Comparison of ENCODE assay signal across 23 cellular contexts in genomic region chr2:233489143-233489542, GRCh38.
DNase-seq lines count a peak whose midpoint lies in the region; ATAC-seq, FAIRE-seq and TF ChIP-seq lines count a peak whose summit lies in the region.
"Had no signal": no experiment of that assay in that cellular context is flagged by ENCODE, and none has a peak within 500 bp of the region (broad histone marks: within the 10 kb centered on the region; RNA-seq: fewer than 3 reads in every experiment).

No MANE protein-coding gene starts in this region.

- no peaks in the 10 kb centered on the region for H3K27me3 ChIP-seq in SJSA1 (replicated peaks)
- no peaks in the 10 kb centered on the region for H3K27me3 ChIP-seq in esophagus squamous epithelium
- no peaks in the 10 kb centered on the region for H3K27me3 ChIP-seq in skeletal muscle satellite cell (ENCODE audit: control insufficient read depth, insufficient read depth, low read length)
- H3K27me3 ChIP-seq: heart left ventricle, ovary, right atrium auricular region had no signal

- ATAC-seq in A549: no peak
- ATAC-seq: HepG2; naive thymus-derived CD4-positive, alpha-beta T cell; stimulated activated naive CD8-positive, alpha-beta T cell treated with anti-CD3 and anti-CD28 coated beads, Interleukin-15, amount 100 ng/mL, for 72 hours had no signal

- CTCF ChIA-PET in A549 (lab: Yijun Ruan, JAX): interaction anchor here (0.7 to 1.5 kb wide), 4 partner anchors 15 to 461 kb away, joined by 3 to 4 read pairs (median 4); no protein-coding TSS in a partner anchor

- H3K9ac ChIP-seq in skeletal muscle satellite cell (ENCODE audit: low read depth, low read length): peak overlapping the region; percentile 60

- no peak for TF ChIP-seq RAD21 in A549 (conservative IDR thresholded peaks at IDR 0.05 in 1 of 2, IDR thresholded peaks at IDR 0.05 in 1 of 2)

- no peak for FAIRE-seq in A549 (lab: Jason Lieb, UNC)
- FAIRE-seq: HepG2, urothelium cell line had no signal

- intact Hi-C loops in esophagus squamous epithelium (cut with DNase I): no loop called here

- TF ChIP-seq POLR2A in A549 (IDR thresholded peaks at IDR 0.05; ENCODE audit: low read length) (no peak), esophagus squamous epithelium (IDR thresholded peaks at IDR 0.05) (no peak)

- H3K9me3 ChIP-seq in A549 (peaks cover 15% of the 10 kb centered on the region), SJSA1 (replicated peaks) (no peaks in the 10 kb centered on the region), esophagus squamous epithelium (no peaks in the 10 kb centered on the region), skeletal muscle satellite cell (replicated peaks; ENCODE audit: low read length) (no peaks in the 10 kb centered on the region)
- H3K9me3 ChIP-seq: heart left ventricle, ovary, right atrium auricular region had no signal

- TF ChIP-seq CTCF in A549 (IDR thresholded peaks at IDR 0.05): no peak
- no peak for TF ChIP-seq CTCF in esophagus squamous epithelium (IDR thresholded peaks at IDR 0.05)

- no peak for TF ChIP-seq EP300 in A549 (IDR thresholded peaks at IDR 0.05)

- POLR2A ChIA-PET in A549 (lab: Yijun Ruan, JAX): no interaction called here

- H3K4me3 ChIP-seq in A549: no peak overlapping the region
- H3K4me3 ChIP-seq in SJSA1: no peak overlapping the region
- no peak overlapping the region for H3K4me3 ChIP-seq in esophagus squamous epithelium
- no peak overlapping the region for H3K4me3 ChIP-seq in skeletal muscle satellite cell (ENCODE audit: low read length)
- H3K4me3 ChIP-seq: heart left ventricle, ovary, right atrium auricular region had no signal

- peak overlapping the region; percentile 98 to 99 for H3K27ac ChIP-seq in A549
- H3K27ac ChIP-seq in SJSA1: peak overlapping the region; percentile 84
- peak overlapping the region; percentile 18 to 80 (median 67) for H3K27ac ChIP-seq in esophagus squamous epithelium
- H3K27ac ChIP-seq: heart left ventricle, HL-60, ovary, right atrium auricular region had no signal

- H3K4me1 ChIP-seq in A549 (peaks cover 49% of the 10 kb centered on the region), SJSA1 (replicated peaks) (peaks cover 45% of the 10 kb centered on the region), esophagus squamous epithelium (peaks cover 15 to 73% (median 44%) of the 10 kb centered on the region in 3 donors), skeletal muscle satellite cell (ENCODE audit: control insufficient read depth, insufficient read depth, low read length) (peaks cover 39% of the 10 kb centered on the region)

- WGBS in A549 (ENCODE audit: missing lambda C conversion rate): 94% methylated on average over 10 of the region's 10 CpGs
- WGBS in esophagus squamous epithelium, 2 donors: 75 to 85% methylated on average over 8 to 10 of the region's 10 CpGs

- peak overlapping the region; percentile 43; the same call in 2 of the 3 replicates for H3K4me2 ChIP-seq in A549
- H3K4me2 ChIP-seq in skeletal muscle satellite cell (ENCODE audit: low read length): no peak overlapping the region

- no peak for DNase-seq in A549 (ENCODE audit: low read depth in 1 of 2, low spot score in 1 of 2)
- DNase-seq in SJSA1 (ENCODE audit: low read depth in 1 of 2, low spot score in 2 of 2): no peak
- no peak for DNase-seq in esophagus squamous epithelium (lab: John Stamatoyannopoulos, UW)
- DNase-seq in NCI-H2107 treated with DMSO at 0.1 percent for 48 hours (lab: John Stamatoyannopoulos, UW; ENCODE audit: unreplicated experiment): no peak
- no peak for DNase-seq in stimulated activated CD4-positive, alpha-beta T cell treated with anti-CD3 and anti-CD28 coated beads, Interleukin-2, amount 100 ng/mL, for 24 hours
- DNase-seq in Ammon's horn (ENCODE audit: low spot score): no peak
- no peak for DNase-seq in NCI-H526 treated with DMSO at 0.1 percent for 48 hours (lab: John Stamatoyannopoulos, UW)
- DNase-seq: activated B cell treated with CpG ODN at 0.5 μM for 24 hours; activated naive CD4-positive, alpha-beta T cell treated with anti-CD3 and anti-CD28 coated beads, Interleukin-2, amount 10 ng/mL, durations not matched to agents 7 days and 5 days; central memory CD4-positive, alpha-beta T cell; GF-D8; heart left ventricle; mesendoderm; naive thymus-derived CD4-positive, alpha-beta T cell; NCI-H187 treated with DMSO at 0.1 percent for 48 hours; NCI-H69; ovary; stimulated activated naive CD8-positive, alpha-beta T cell treated with anti-CD3 and anti-CD28 coated beads, Interleukin-15, amount 100 ng/mL, for 72 hours had no signal

- H3K36me3 ChIP-seq in SJSA1: peaks cover 33% of the 10 kb centered on the region
- H3K36me3 ChIP-seq in esophagus squamous epithelium: peaks cover 0 to 41% (median 17%) of the 10 kb centered on the region in 3 donors
- peaks cover 28% of the 10 kb centered on the region for H3K36me3 ChIP-seq in skeletal muscle satellite cell (ENCODE audit: insufficient read depth, low read length)
- H3K36me3 ChIP-seq: ovary had no signal

TF ChIP-seq in A549, 52 proteins besides CTCF, POLR2A, EP300 and RAD21:
- TF ChIP-seq ZSCAN20 (CRISPR knock-in tag; IDR thresholded peaks at IDR 0.05): no peak
- no peak for TF ChIP-seq HOXB13 (CRISPR knock-in tag; IDR thresholded peaks at IDR 0.05; ENCODE audit: low read depth)
- no peak for TF ChIP-seq PBX3 (IDR thresholded peaks at IDR 0.05)
- TF ChIP-seq CBX8 (IDR thresholded peaks at IDR 0.05): no peak
- no peak for TF ChIP-seq KDM1A (IDR thresholded peaks at IDR 0.05; ENCODE audit: low read depth)
- no peak for TF ChIP-seq FOXS1 (CRISPR knock-in tag; IDR thresholded peaks at IDR 0.05)
- no peak for TF ChIP-seq REST (IDR thresholded peaks at IDR 0.05)
- no peak for TF ChIP-seq PHF8 (IDR thresholded peaks at IDR 0.05; ENCODE audit: borderline replicate concordance, low read depth)
- TF ChIP-seq NPAS2 (CRISPR knock-in tag; IDR thresholded peaks at IDR 0.05; ENCODE audit: borderline replicate concordance): no peak
- no peak for TF ChIP-seq TP53 (CRISPR knock-in tag; IDR thresholded peaks at IDR 0.05)
- TF ChIP-seq EHF (CRISPR knock-in tag; IDR thresholded peaks at IDR 0.05): no peak
